Comparison of ENCODE assay signal across 8 cellular contexts in the genomic region with DNA sequence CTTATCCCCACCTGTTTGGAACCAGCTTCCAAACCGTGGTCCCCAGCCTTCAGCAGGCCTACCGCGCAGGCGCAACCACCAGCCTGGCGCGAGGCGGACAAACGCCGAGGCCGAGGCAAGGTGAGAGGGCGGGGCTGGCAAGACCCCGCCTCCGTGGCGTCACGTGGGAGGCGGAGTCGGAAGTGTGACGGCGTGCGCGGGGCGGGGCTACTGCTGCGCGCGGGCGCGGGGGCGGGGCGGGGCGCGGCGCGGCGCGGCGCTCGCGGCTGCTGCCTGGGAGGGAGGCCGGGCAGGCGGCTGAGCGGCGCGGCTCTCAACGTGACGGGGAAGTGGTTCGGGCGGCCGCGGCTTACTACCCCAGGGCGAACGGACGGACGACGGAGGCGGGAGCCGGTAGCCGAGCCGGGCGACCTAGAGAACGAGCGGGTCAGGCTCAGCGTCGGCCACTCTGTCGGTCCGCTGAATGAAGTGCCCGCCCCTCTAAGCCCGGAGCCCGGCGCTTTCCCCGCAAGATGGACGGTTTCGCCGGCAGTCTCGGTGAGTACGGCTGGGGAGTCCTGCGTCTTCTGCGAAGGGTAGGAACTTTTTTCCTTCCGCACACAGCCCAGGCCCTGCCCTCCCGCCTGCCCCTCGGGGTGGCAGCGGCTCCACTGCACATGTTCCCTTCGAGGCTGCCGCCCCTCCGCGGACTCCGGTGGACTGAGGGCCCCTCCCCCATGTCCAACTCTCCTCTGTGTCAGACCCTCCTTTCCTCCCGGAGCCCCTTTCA. TPM values are rescaled to one million over a fixed set of nuclear protein-coding genes. Genes with fewer than 3 reads are reported as not detected.
DNase-seq lines count a peak whose midpoint lies in the region; FAIRE-seq and TF ChIP-seq lines count a peak whose summit lies in the region.

A gene with protein sequence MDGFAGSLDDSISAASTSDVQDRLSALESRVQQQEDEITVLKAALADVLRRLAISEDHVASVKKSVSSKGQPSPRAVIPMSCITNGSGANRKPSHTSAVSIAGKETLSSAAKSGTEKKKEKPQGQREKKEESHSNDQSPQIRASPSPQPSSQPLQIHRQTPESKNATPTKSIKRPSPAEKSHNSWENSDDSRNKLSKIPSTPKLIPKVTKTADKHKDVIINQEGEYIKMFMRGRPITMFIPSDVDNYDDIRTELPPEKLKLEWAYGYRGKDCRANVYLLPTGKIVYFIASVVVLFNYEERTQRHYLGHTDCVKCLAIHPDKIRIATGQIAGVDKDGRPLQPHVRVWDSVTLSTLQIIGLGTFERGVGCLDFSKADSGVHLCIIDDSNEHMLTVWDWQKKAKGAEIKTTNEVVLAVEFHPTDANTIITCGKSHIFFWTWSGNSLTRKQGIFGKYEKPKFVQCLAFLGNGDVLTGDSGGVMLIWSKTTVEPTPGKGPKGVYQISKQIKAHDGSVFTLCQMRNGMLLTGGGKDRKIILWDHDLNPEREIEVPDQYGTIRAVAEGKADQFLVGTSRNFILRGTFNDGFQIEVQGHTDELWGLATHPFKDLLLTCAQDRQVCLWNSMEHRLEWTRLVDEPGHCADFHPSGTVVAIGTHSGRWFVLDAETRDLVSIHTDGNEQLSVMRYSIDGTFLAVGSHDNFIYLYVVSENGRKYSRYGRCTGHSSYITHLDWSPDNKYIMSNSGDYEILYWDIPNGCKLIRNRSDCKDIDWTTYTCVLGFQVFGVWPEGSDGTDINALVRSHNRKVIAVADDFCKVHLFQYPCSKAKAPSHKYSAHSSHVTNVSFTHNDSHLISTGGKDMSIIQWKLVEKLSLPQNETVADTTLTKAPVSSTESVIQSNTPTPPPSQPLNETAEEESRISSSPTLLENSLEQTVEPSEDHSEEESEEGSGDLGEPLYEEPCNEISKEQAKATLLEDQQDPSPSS (plus strand): TSS at position 254 of the 769 bp plus-strand sequence. CDS start 259 bp downstream, at position 513.

- no peak for TF ChIP-seq RAD21 in neural cell (conservative IDR thresholded peaks at IDR 0.05)

- H3K4me2 ChIP-seq in Loucy (ENCODE audit: low read depth, low read length, poor library complexity, severe bottlenecking) (peak within 1 kb of the TSS; percentile 82), neural cell (ENCODE audit: low read length) (peak within 1 kb of the TSS; percentile 90)

- H3K79me2 ChIP-seq in Loucy (ENCODE audit: insufficient read depth, low read length), result peaks cover 48% of the 10 kb centered on the region
- peaks cover 20% of the 10 kb centered on the region for H3K79me2 ChIP-seq in neural cell (replicated peaks; ENCODE audit: insufficient read depth, low read length)

- H3K4me1 ChIP-seq in Loucy (ENCODE audit: insufficient read depth, low read length, poor library complexity, severe bottlenecking), result peaks cover 32% of the 10 kb centered on the region
- peaks cover 19 to 48% (median 36%) of the 10 kb centered on the region in 4 donors for H3K4me1 ChIP-seq in stomach

- H3K4me3 ChIP-seq in Loucy (ENCODE audit: low read length, poor library complexity, severe bottlenecking), result peak within 1 kb of the TSS; percentile 89
- H3K4me3 ChIP-seq in fibroblast of villous mesenchyme (ENCODE audit: low read depth, low read length), result peak within 1 kb of the TSS; percentile 94
- H3K4me3 ChIP-seq in neural cell (ENCODE audit: low read length), result peak within 1 kb of the TSS; percentile 93
- peak within 1 kb of the TSS; percentile 63 to 84 (median 69) for H3K4me3 ChIP-seq in stomach

- H3K9ac ChIP-seq in Loucy (ENCODE audit: low read depth, low read length, poor library complexity, severe bottlenecking) (peak within 1 kb of the TSS; percentile 83), neural cell (ENCODE audit: low read length) (peak within 1 kb of the TSS; percentile 71)

- no peaks in the 10 kb centered on the region for H3K27me3 ChIP-seq in Loucy (ENCODE audit: insufficient read depth, low read length, poor library complexity, severe bottlenecking)
- H3K27me3 ChIP-seq in neural cell (ENCODE audit: insufficient read depth, low read depth, low read length), result no peaks in the 10 kb centered on the region
- H3K27me3 ChIP-seq in stomach, result no peaks in the 10 kb centered on the region

- no peaks in the 10 kb centered on the region for H3K36me3 ChIP-seq in Loucy (ENCODE audit: insufficient read depth, low read length)
- H3K36me3 ChIP-seq in neural cell (ENCODE audit: insufficient read depth, low read length), result no peaks in the 10 kb centered on the region
- no peaks in the 10 kb centered on the region for H3K36me3 ChIP-seq in stomach

- no peaks in the 10 kb centered on the region for H3K9me2 ChIP-seq in Loucy (replicated peaks; ENCODE audit: low read depth, low read length)
- H3K9me2 ChIP-seq in neural cell (ENCODE audit: insufficient read depth, low read length), result no peaks in the 10 kb centered on the region

- intact Hi-C loops in stomach (cut with DNase I; ENCODE audit: low total_unique reads), result no loop called here

- peaks cover 34% of the 10 kb centered on the region for H4K20me1 ChIP-seq in Loucy (ENCODE audit: insufficient read depth, low read length, poor library complexity, severe bottlenecking)
- no peaks in the 10 kb centered on the region for H4K20me1 ChIP-seq in neural cell (ENCODE audit: insufficient read depth)

- WGBS in stomach, 5 donors, result 0 to 2% (median 0%) methylated on average over 10 to 87 of the region's 87 CpGs

- H3F3A ChIP-seq in Loucy (ENCODE audit: low read depth) (no peaks in the 10 kb centered on the region), neural cell (ENCODE audit: insufficient read depth, low read length, poor library complexity, severe bottlenecking) (no peaks in the 10 kb centered on the region)

- no peak for FAIRE-seq in H54 (lab: Jason Lieb, UNC)

- peak; percentile 3 for TF ChIP-seq EP300 in neural cell (conservative IDR thresholded peaks at IDR 0.05; ENCODE audit: poor library complexity, severe bottlenecking)
- no peak for TF ChIP-seq EP300 in stomach (IDR thresholded peaks at IDR 0.05)

- no peaks in the 10 kb centered on the region for H3K9me3 ChIP-seq in Loucy (ENCODE audit: insufficient read depth, low read depth, low read length)
- no peaks in the 10 kb centered on the region for H3K9me3 ChIP-seq in neural cell (ENCODE audit: low read length)
- no peaks in the 10 kb centered on the region for H3K9me3 ChIP-seq in stomach

- TF ChIP-seq CTCF in Loucy (conservative IDR thresholded peaks at IDR 0.05; ENCODE audit: low read length) (no peak), fibroblast of villous mesenchyme (IDR thresholded peaks at IDR 0.05; ENCODE audit: insufficient read depth, low read depth, low read length) (no peak), neural cell (IDR thresholded peaks at IDR 0.05; ENCODE audit: poor library complexity, severe bottlenecking) (no peak), stomach (IDR thresholded peaks at IDR 0.05) (no peak)

- peak within 1 kb of the TSS; percentile 89 for H2AFZ ChIP-seq in Loucy (ENCODE audit: low read length)
- H2AFZ ChIP-seq in neural cell (ENCODE audit: low read depth, low read length), result peak within 1 kb of the TSS; percentile 75

- peak within 1 kb of the TSS; percentile 64 for H3K27ac ChIP-seq in neural cell (ENCODE audit: low read length)
- H3K27ac ChIP-seq in stomach, result peak within 1 kb of the TSS; percentile 81 to 95 (median 90)

- TF ChIP-seq POLR2A in H54 (IDR thresholded peaks at IDR 0.05; ENCODE audit: low read depth, low read length) (peak; percentile 88), stomach (IDR thresholded peaks at IDR 0.05) (peak in 2 of 4 donors; percentile 14 to 23)

- peak; percentile 93 for DNase-seq in ELR (ENCODE audit: low read depth)
- peak; percentile 58 for DNase-seq in H54 (ENCODE audit: insufficient read length, low spot score)
- DNase-seq in SHP77 treated with DMSO at 0.1 percent for 48 hours (lab: John Stamatoyannopoulos, UW), result peak; percentile 41
- DNase-seq in activated effector memory CD4-positive, alpha-beta T cell treated with anti-CD3 and anti-CD28 coated beads, Interleukin-2, amount 50 U/mL, for 16 hours, result peak; percentile 97
- DNase-seq in fibroblast of villous mesenchyme (ENCODE audit: low read depth), result peak; percentile 90
- DNase-seq in stomach, result peak; percentile 96

TF ChIP-seq in neural cell, 6 proteins besides CTCF, POLR2A, EP300 and RAD21:
- no peak for TF ChIP-seq SMC3 (conservative IDR thresholded peaks at IDR 0.05; ENCODE audit: poor library complexity)
- TF ChIP-seq POLR2AphosphoS5 (IDR thresholded peaks at IDR 0.05), result peak; percentile 70
- TF ChIP-seq MXI1 (conservative IDR thresholded peaks at IDR 0.05; ENCODE audit: poor library complexity, severe bottlenecking), result peak; percentile 86
- TF ChIP-seq, protein P1, sequence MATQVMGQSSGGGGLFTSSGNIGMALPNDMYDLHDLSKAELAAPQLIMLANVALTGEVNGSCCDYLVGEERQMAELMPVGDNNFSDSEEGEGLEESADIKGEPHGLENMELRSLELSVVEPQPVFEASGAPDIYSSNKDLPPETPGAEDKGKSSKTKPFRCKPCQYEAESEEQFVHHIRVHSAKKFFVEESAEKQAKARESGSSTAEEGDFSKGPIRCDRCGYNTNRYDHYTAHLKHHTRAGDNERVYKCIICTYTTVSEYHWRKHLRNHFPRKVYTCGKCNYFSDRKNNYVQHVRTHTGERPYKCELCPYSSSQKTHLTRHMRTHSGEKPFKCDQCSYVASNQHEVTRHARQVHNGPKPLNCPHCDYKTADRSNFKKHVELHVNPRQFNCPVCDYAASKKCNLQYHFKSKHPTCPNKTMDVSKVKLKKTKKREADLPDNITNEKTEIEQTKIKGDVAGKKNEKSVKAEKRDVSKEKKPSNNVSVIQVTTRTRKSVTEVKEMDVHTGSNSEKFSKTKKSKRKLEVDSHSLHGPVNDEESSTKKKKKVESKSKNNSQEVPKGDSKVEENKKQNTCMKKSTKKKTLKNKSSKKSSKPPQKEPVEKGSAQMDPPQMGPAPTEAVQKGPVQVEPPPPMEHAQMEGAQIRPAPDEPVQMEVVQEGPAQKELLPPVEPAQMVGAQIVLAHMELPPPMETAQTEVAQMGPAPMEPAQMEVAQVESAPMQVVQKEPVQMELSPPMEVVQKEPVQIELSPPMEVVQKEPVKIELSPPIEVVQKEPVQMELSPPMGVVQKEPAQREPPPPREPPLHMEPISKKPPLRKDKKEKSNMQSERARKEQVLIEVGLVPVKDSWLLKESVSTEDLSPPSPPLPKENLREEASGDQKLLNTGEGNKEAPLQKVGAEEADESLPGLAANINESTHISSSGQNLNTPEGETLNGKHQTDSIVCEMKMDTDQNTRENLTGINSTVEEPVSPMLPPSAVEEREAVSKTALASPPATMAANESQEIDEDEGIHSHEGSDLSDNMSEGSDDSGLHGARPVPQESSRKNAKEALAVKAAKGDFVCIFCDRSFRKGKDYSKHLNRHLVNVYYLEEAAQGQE (IDR thresholded peaks at IDR 0.05; ENCODE audit: borderline replicate concordance), result peak; percentile 11
- no peak for TF ChIP-seq EZH2 (IDR thresholded peaks at IDR 0.05; ENCODE audit: borderline replicate concordance, insufficient read depth, low read length, poor library complexity, severe bottlenecking)
- TF ChIP-seq TAF1 (IDR thresholded peaks at IDR 0.05; ENCODE audit: low read depth), result no peak

RNA-seq across cellular contexts. Expression of the gene that starts here (rescaled TPM):
- total RNA-seq in fibroblast of villous mesenchyme (65.1 and 88.1 TPM in 2 replicates), stomach (100 to 1,000 TPM in 1 of 5 donors, 10 to 100 TPM in 4; 24.6 to 292 (median 65.3) TPM)
- polyA plus RNA-seq in neural cell (30.8 and 33.9 TPM in 2 replicates), stomach (10 to 100 TPM; 10.2 to 13.3 (median 10.5) TPM)
- polyA minus RNA-seq in neural cell, result 55.1 and 60.4 TPM in 2 replicates

Comparison
In these comparisons a context has a peak if more than half of its experiments do, and no peak if none do; other contexts are left out.
1. Peak in every context shown above with its lines: DNase-seq, H3K4me3 ChIP-seq and H3K27ac ChIP-seq.
2. DNase-seq: peak in every context shown above with its lines; median percentile 97 in activated effector memory CD4-positive, alpha-beta T cell treated with anti-CD3 and anti-CD28 coated beads, Interleukin-2, amount 50 U/mL, for 16 hours; 96 in stomach; 93 in ELR; 90 in fibroblast of villous mesenchyme; 58 in H54; 41 in SHP77 treated with DMSO at 0.1 percent for 48 hours.